Comparison of ENCODE assay signal across 10 cellular contexts in the genomic region with DNA sequence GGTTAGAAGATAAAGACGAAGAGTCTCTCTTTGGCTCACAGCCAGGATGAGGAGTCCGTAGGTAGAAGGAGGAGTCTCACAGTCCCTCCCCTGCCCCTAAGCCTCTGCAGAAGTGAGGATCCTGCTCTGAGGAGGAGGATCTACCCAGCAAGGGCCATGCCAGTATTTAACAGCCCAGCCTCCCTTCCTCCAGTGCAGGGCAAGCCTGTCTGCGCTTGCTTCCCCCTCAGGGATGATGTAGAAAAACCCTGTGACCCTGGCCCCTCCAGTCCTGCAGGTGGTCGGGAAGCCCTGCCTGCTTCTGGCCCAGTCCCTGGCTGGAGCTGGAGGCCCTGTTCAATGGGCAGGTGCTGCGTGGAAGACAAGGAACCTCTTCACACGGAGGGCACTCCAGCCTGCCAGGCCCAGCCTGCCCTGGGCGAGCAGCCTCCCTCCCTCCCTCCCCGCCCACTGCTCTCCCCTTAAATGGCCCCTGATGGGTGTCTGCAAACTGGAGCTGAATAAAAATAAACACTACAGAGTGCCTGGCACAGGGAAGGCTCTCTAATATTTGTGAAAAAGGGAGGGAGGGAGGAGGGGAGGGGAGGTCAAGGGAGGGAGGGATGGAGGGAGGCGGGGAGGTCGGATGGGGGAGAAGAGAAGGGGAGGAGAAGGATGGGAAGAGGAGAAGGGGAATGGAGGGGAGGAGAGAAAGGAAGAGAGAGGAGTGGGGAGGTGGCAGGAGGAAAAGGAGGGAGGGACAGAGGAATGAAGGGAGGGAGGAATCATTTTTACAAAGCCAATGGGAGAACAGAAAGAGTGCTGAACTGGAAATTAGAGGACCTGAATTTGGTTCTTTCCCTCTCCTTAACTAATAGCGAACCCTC.
DNase-seq lines count a peak whose midpoint lies in the region; ATAC-seq and TF ChIP-seq lines count a peak whose summit lies in the region.
"Had no signal": no experiment of that assay in that cellular context is flagged by ENCODE, and none has a peak within 500 bp of the region (broad histone marks: within the 10 kb centered on the region; RNA-seq: fewer than 3 reads in every experiment).

No MANE protein-coding gene starts in this region.

- DNase-seq in CD1c-positive myeloid dendritic cell (ENCODE audit: extremely low spot score) (peak; percentile 3), NCI-H2081 treated with DMSO at 0.1 percent for 48 hours (lab: John Stamatoyannopoulos, UW) (peak; percentile 53), choroid plexus epithelial cell (ENCODE audit: low read depth) (peak; percentile 18), nephron progenitor cell (no peak), endothelial cell (ENCODE audit: low spot score) (no peak)
- DNase-seq in stimulated activated CD4-positive, alpha-beta T cell treated with anti-CD3 and anti-CD28 coated beads, Interleukin-4, amount 100 ng/mL, for 1 hour = no peak
- DNase-seq: GDM1 had no signal

- peaks cover 39% of the 10 kb centered on the region for H3K9me3 Mint-ChIP-seq in nephron progenitor cell
- no peaks in the 10 kb centered on the region for H3K9me3 Mint-ChIP-seq in endothelial cell (ENCODE audit: unreplicated experiment)

- no peak for TF ChIP-seq CTCF in choroid plexus epithelial cell (conservative IDR thresholded peaks at IDR 0.05; ENCODE audit: low read depth, low read length)
- no peak for TF ChIP-seq CTCF in nephron progenitor cell (IDR thresholded peaks at IDR 0.05)
- no peak for TF ChIP-seq CTCF in endothelial cell (IDR thresholded peaks at IDR 0.05; ENCODE audit: unreplicated experiment)

- H3K27ac Mint-ChIP-seq in nephron progenitor cell (no peak overlapping the region), endothelial cell (ENCODE audit: unreplicated experiment) (no peak overlapping the region)
- H3K27ac Mint-ChIP-seq: stimulated activated naive CD8-positive, alpha-beta T cell treated with anti-CD3 and anti-CD28 coated beads, Interleukin-15, Interleukin-2, amounts not matched to agents 100 ng/mL and 50 ng/mL, for 24 hours had no signal

- ATAC-seq in HG02840 (IDR thresholded peaks at IDR 0.05; ENCODE audit: low FRiP score, unreplicated experiment) (no peak), HG03196 (IDR thresholded peaks at IDR 0.05; ENCODE audit: unreplicated experiment) (no peak)

- peaks cover 23% of the 10 kb centered on the region for H3K27me3 Mint-ChIP-seq in nephron progenitor cell (ENCODE audit: low read depth, poor library complexity)
- H3K27me3 Mint-ChIP-seq in endothelial cell (ENCODE audit: unreplicated experiment) = no peaks in the 10 kb centered on the region

- H3K4me1 Mint-ChIP-seq in nephron progenitor cell (peaks cover 38% of the 10 kb centered on the region), endothelial cell (ENCODE audit: unreplicated experiment) (no peaks in the 10 kb centered on the region)

- no peak overlapping the region for H3K4me3 ChIP-seq in choroid plexus epithelial cell (ENCODE audit: low read depth, low read length)

- peak overlapping the region; percentile 13 for H3K4me3 Mint-ChIP-seq in nephron progenitor cell
- H3K4me3 Mint-ChIP-seq in endothelial cell (ENCODE audit: unreplicated experiment) = no peak overlapping the region
- H3K4me3 Mint-ChIP-seq: stimulated activated naive CD8-positive, alpha-beta T cell treated with anti-CD3 and anti-CD28 coated beads, Interleukin-15, Interleukin-2, amounts not matched to agents 100 ng/mL and 50 ng/mL, for 24 hours had no signal

- H3K36me3 Mint-ChIP-seq in nephron progenitor cell (ENCODE audit: low read depth) (peaks cover 11% of the 10 kb centered on the region), endothelial cell (ENCODE audit: low read depth, unreplicated experiment) (no peaks in the 10 kb centered on the region)

Comparison
In these comparisons a context has a peak if more than half of its experiments do, and no peak if none do; other contexts are left out.
1. DNase-seq: peak in CD1c-positive myeloid dendritic cell (single experiment), NCI-H2081 treated with DMSO at 0.1 percent for 48 hours (single experiment) and choroid plexus epithelial cell (single experiment); none in nephron progenitor cell (single experiment), endothelial cell (single experiment) and stimulated activated CD4-positive, alpha-beta T cell treated with anti-CD3 and anti-CD28 coated beads, Interleukin-4, amount 100 ng/mL, for 1 hour (single experiment).